In the genomic region with DNA sequence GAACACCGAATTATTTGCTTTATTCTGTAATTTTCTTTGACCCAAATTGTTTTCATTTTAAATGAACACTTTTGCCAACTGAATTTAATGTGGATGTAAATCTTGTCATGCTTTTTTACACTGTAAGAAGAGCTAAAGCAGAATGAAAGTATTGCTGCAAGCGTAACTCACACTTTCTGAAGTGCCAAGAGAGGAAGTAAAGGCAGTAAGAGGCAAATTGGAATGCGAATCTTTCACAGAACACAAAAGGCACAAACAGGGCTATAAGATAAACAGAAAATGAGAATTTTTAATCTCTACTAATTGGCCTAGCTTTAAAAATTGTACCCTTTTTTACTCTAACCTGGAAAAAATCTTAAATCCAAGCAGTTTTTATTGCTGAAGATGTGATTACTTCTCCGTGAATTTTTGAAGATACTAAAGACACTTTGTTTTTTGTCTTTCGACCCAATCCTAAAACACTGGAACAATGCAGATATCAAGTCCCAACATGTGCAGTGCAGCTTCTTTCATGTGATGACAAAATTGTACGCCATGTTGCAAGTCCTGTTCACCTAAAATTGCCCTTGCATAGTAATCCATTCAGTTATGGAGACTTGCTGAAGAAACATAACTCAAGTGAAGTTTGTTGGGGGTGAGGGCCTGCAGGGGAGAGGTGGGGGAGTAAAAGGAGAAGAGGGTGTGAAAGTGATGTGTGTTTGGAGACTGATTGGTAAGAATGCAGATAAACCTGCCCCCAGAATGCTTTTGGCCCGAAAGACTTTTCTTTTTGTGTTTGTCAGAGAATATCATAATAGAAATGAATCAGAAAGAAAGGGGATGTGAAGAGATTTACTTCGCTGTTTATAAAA, we compare ENCODE assay signal across 8 cellular contexts. TPM values are rescaled to one million over a fixed set of nuclear protein-coding genes. Genes with fewer than 3 reads are reported as not detected.
A peak's percentile ranks its signal among the peaks of the same experiment; 100 is the strongest.
DNase-seq lines count a peak whose midpoint lies in the region; ATAC-seq and TF ChIP-seq lines count a peak whose summit lies in the region.

No MANE protein-coding gene starts in this region.

- ATAC-seq in right lobe of liver = no peak

- no peaks in the 10 kb centered on the region for H3K9me3 ChIP-seq in cardiac muscle cell (ENCODE audit: low read depth)
- no peaks in the 10 kb centered on the region for H3K9me3 ChIP-seq in right lobe of liver
- no peaks in the 10 kb centered on the region for H3K9me3 ChIP-seq in transverse colon

- peaks cover 51% of the 10 kb centered on the region for H3K4me1 Mint-ChIP-seq in activated naive CD8-positive, alpha-beta T cell treated with anti-CD3 and anti-CD28 coated beads for 36 hours

- in situ Hi-C loops in transverse colon (cut with MboI; ENCODE audit: low pct_ligation_motif_present in 1 of 4, low pct_unique_long_range_greater_than_20kb in 1 of 4, low sequenced_read_pairs in 3 of 4) = no loop called here

- H3K27ac ChIP-seq in cardiac muscle cell (peak overlapping the region; percentile 90), right lobe of liver (no peak overlapping the region), transverse colon (peak overlapping the region; percentile 85 to 94 (median 88))

- no peaks in the 10 kb centered on the region for H3K27me3 Mint-ChIP-seq in activated naive CD8-positive, alpha-beta T cell treated with anti-CD3 and anti-CD28 coated beads for 36 hours

- H3K4me1 ChIP-seq in cardiac muscle cell (ENCODE audit: low read depth) = peaks cover 37% of the 10 kb centered on the region
- H3K4me1 ChIP-seq in right lobe of liver = peaks cover 2 to 23% (median 8%) of the 10 kb centered on the region in 4 donors
- H3K4me1 ChIP-seq in transverse colon = peaks cover 25 to 56% (median 40%) of the 10 kb centered on the region in 4 donors

- POLR2A ChIA-PET in GM10248 (lab: Yijun Ruan, JAX) = no interaction called here

- CTCF ChIA-PET in GM10248 (lab: Yijun Ruan, JAX) = interaction anchor here (1.0 to 1.3 kb wide), 4 partner anchors 9 to 169 kb away, joined by 3 read pairs; a partner anchor contains a TSS

- H3K27ac Mint-ChIP-seq in activated naive CD8-positive, alpha-beta T cell treated with anti-CD3 and anti-CD28 coated beads for 36 hours = peak overlapping the region; percentile 91

- WGBS in right lobe of liver (ENCODE audit: insufficient coverage, low coverage, low lambda C conversion rate, missing lambda C conversion rate) = 66% methylated on average over 8 of the region's 8 CpGs
- 48 to 57% methylated on average over 7 to 8 of the region's 8 CpGs for WGBS in transverse colon (ENCODE audit: low coverage in 1 of 2), 2 donors

- TF ChIP-seq POLR2A in right lobe of liver (IDR thresholded peaks at IDR 0.05) (no peak), transverse colon (IDR thresholded peaks at IDR 0.05) (no peak)

- TF ChIP-seq CTCF in cardiac muscle cell (IDR thresholded peaks at IDR 0.05; ENCODE audit: low read depth, low read length) = no peak
- TF ChIP-seq CTCF in right lobe of liver (IDR thresholded peaks at IDR 0.05) = no peak
- TF ChIP-seq CTCF in transverse colon (IDR thresholded peaks at IDR 0.05) = no peak
- no peak for TF ChIP-seq CTCF in GM10248 (IDR thresholded peaks at IDR 0.05; ENCODE audit: control extremely low read depth, extremely low read depth, low read depth, missing control alignments)

- TF ChIP-seq EP300 in transverse colon (IDR thresholded peaks at IDR 0.05; ENCODE audit: low read depth) = no peak

- H3K9me3 Mint-ChIP-seq in activated naive CD8-positive, alpha-beta T cell treated with anti-CD3 and anti-CD28 coated beads for 36 hours = no peaks in the 10 kb centered on the region

- H3K36me3 Mint-ChIP-seq in activated naive CD8-positive, alpha-beta T cell treated with anti-CD3 and anti-CD28 coated beads for 36 hours = peaks cover 35% of the 10 kb centered on the region

- H3K27me3 ChIP-seq in cardiac muscle cell (no peaks in the 10 kb centered on the region), right lobe of liver (no peaks in the 10 kb centered on the region), transverse colon (no peaks in the 10 kb centered on the region)

- DNase-seq in cardiac muscle cell (ENCODE audit: low read depth in 1 of 2, low spot score in 1 of 2) (no peak), cardiac septum (ENCODE audit: low spot score) (no peak), right lobe of liver (no peak), transverse colon (no peak), GM10248 (ENCODE audit: extremely low spot score) (no peak)
- DNase-seq in activated naive CD8-positive, alpha-beta T cell treated with anti-CD3 and anti-CD28 coated beads for 36 hours = no peak
- DNase-seq in stimulated activated CD4-positive, alpha-beta T cell treated with anti-CD3 and anti-CD28 coated beads, Interleukin-15, amount 100 ng/mL, for 24 hours = no peak
- DNase-seq in activated CD4-positive, CD25-positive, alpha-beta regulatory T cell (lab: John Stamatoyannopoulos, UW) = no peak

- H3K36me3 ChIP-seq in cardiac muscle cell = peaks cover 8% of the 10 kb centered on the region
- H3K36me3 ChIP-seq in right lobe of liver = peaks cover 0 to 4% (median 0%) of the 10 kb centered on the region in 4 donors
- H3K36me3 ChIP-seq in transverse colon = no peaks in the 10 kb centered on the region

- peak overlapping the region; percentile 99 for H3K4me3 ChIP-seq in cardiac muscle cell
- peak overlapping the region in 2 of 3 donors; percentile 90 to 96 for H3K4me3 ChIP-seq in right lobe of liver
- peak overlapping the region in 2 of 4 donors; percentile 87 to 98 for H3K4me3 ChIP-seq in transverse colon

- peak overlapping the region; percentile 90 for H3K4me3 Mint-ChIP-seq in activated naive CD8-positive, alpha-beta T cell treated with anti-CD3 and anti-CD28 coated beads for 36 hours

- intact Hi-C loops in cardiac septum (cut with DNase I) = loop anchor here (5.0 kb wide), 1 partner anchor 80 kb away; a partner anchor contains a TSS
- intact Hi-C loops in right lobe of liver (cut with DNase I) = loop anchor here (5.0 to 10.0 kb wide), 2 partner anchors 70 to 72 kb away; a partner anchor contains a TSS
- intact Hi-C loops in transverse colon (cut with DNase I; ENCODE audit: low total_unique reads) = no loop called here

RNA-seq across cellular contexts. Expression of a gene that starts 1.4 kb away (rescaled TPM):
- total RNA-seq in cardiac muscle cell (60.7 and 69.8 TPM in 2 replicates), cardiac septum (2.7 TPM), right lobe of liver (1 to 10 TPM; 1.5 to 3.2 (median 2.3) TPM), transverse colon (10 to 100 TPM in 3 of 4 donors, 1 to 10 TPM in 1; 9.6 to 25.8 (median 12.5) TPM)
- polyA plus RNA-seq in cardiac muscle cell = 70.5 and 72.6 TPM in 2 replicates
- 10 to 100 TPM; 23.4 to 23.5 TPM for total RNA-seq in activated naive CD8-positive, alpha-beta T cell treated with anti-CD3 and anti-CD28 coated beads for 36 hours

Comparison
In these comparisons a context has a peak if more than half of its experiments do, and no peak if none do; other contexts are left out.
1. H3K27ac ChIP-seq: peak in cardiac muscle cell (single experiment) and transverse colon (4 of 4); none in right lobe of liver (0 of 3).